ENCODE assay signal across 19 cellular contexts in genomic region chr5:140111043-140111858, GRCh38. TPM values are rescaled to one million over a fixed set of nuclear protein-coding genes. Genes with fewer than 3 reads are reported as not detected.
DNase-seq lines count a peak whose midpoint lies in the region; ATAC-seq and TF ChIP-seq lines count a peak whose summit lies in the region.
"Had no signal": no experiment of that assay in that cellular context is flagged by ENCODE, and none has a peak within 500 bp of the region (broad histone marks: within the 10 kb centered on the region; RNA-seq: fewer than 3 reads in every experiment).

No MANE protein-coding gene starts in this region.

- H3K4me3 ChIP-seq in CD4-positive, alpha-beta memory T cell (ENCODE audit: low read length in 2 of 2) = no peak overlapping the region
- H3K4me3 ChIP-seq in IMR-90 (ENCODE audit: insufficient read depth, low read depth, low read length) (no peak overlapping the region), WERI-Rb-1 (ENCODE audit: low read depth, low read length) (peak overlapping the region; percentile 26), mesenchymal stem cell (ENCODE audit: insufficient read depth in 1 of 2, low read depth in 1 of 2, low read length in 2 of 2) (no peak overlapping the region), lower leg skin (ENCODE audit: low read depth, poor library complexity, severe bottlenecking) (no peak overlapping the region)
- H3K4me3 ChIP-seq: BLaER1, mucosa of descending colon had no signal

- peaks cover 0 to 20% of the 10 kb centered on the region in 2 donors for H3K36me3 Mint-ChIP-seq in CD4-positive, alpha-beta memory T cell

- H3K14ac ChIP-seq in IMR-90 (replicated peaks; ENCODE audit: low read depth, low read length) = peak overlapping the region; percentile 32; the same call in 1 of the 2 replicates
- H3K14ac ChIP-seq in mesenchymal stem cell (ENCODE audit: low read length in 2 of 2) = no peak overlapping the region

- H3K36me3 ChIP-seq in CD4-positive, alpha-beta memory T cell (ENCODE audit: insufficient read depth, low read length) = no peaks in the 10 kb centered on the region
- peaks cover 2% of the 10 kb centered on the region; the same call in 1 of the 2 replicates for H3K36me3 ChIP-seq in IMR-90 (ENCODE audit: control insufficient read depth, insufficient read depth, low read length)
- peaks cover 20% of the 10 kb centered on the region for H3K36me3 ChIP-seq in WERI-Rb-1
- H3K36me3 ChIP-seq in mesenchymal stem cell (ENCODE audit: control insufficient read depth in 1 of 2, insufficient read depth in 2 of 2, low read depth in 1 of 2, low read length in 2 of 2) = no peaks in the 10 kb centered on the region
- H3K36me3 ChIP-seq: BLaER1 had no signal

- no peak overlapping the region for H2BK5ac ChIP-seq in IMR-90 (ENCODE audit: low read depth, low read length, poor library complexity, severe bottlenecking)
- no peak overlapping the region for H2BK5ac ChIP-seq in mesenchymal stem cell (ENCODE audit: low read depth, low read length, poor library complexity, severe bottlenecking)

- no peak overlapping the region for H2AK9ac ChIP-seq in IMR-90 (replicated peaks; ENCODE audit: low read depth, low read length, poor library complexity)

- H3K9ac ChIP-seq in IMR-90 (ENCODE audit: low read depth, low read length) = no peak overlapping the region
- H3K9ac ChIP-seq in mesenchymal stem cell (ENCODE audit: low read length) = peak overlapping the region; percentile 98
- H3K9ac ChIP-seq: BLaER1, KMS-11 had no signal

- peak overlapping the region; percentile 73 for H2BK120ac ChIP-seq in IMR-90 (ENCODE audit: low read depth, low read length)
- H2BK120ac ChIP-seq in mesenchymal stem cell (ENCODE audit: low read depth, low read length) = no peak overlapping the region

- no peak for TF ChIP-seq CTCF in IMR-90 (conservative IDR thresholded peaks at IDR 0.05; ENCODE audit: low read depth, low read length)
- no peak for TF ChIP-seq CTCF in WERI-Rb-1 (IDR thresholded peaks at IDR 0.05; ENCODE audit: low read depth, low read length)
- TF ChIP-seq CTCF in lower leg skin (IDR thresholded peaks at IDR 0.05) = no peak

- H3K4me3 Mint-ChIP-seq in CD4-positive, alpha-beta memory T cell = peak overlapping the region in 4 of 8 donors; percentile 6 to 92 (median 56)

- ATAC-seq in IMR-90 (ENCODE audit: low read depth) = no peak
- ATAC-seq in HG02938 (IDR thresholded peaks at IDR 0.05; ENCODE audit: unreplicated experiment) = no peak
- ATAC-seq: activated CD4-positive, CD25-positive, alpha-beta regulatory T cell treated with anti-CD3 and anti-CD28 coated beads, Interleukin-2, amount 50 U/mL, for 24 hours; mucosa of descending colon; right cardiac atrium had no signal

- H3K9me3 ChIP-seq in CD4-positive, alpha-beta memory T cell (ENCODE audit: control insufficient read depth in 1 of 2, low read length in 2 of 2) = no peaks in the 10 kb centered on the region
- H3K9me3 ChIP-seq in IMR-90 (ENCODE audit: control insufficient read depth, insufficient read depth, low read length) (no peaks in the 10 kb centered on the region), WERI-Rb-1 (ENCODE audit: severe bottlenecking) (no peaks in the 10 kb centered on the region), mesenchymal stem cell (ENCODE audit: control insufficient read depth, low read length) (no peaks in the 10 kb centered on the region)
- H3K9me3 ChIP-seq: BLaER1, mucosa of descending colon had no signal

- no peak for DNase-seq in CD4-positive, alpha-beta memory T cell
- DNase-seq in IMR-90 (no peak), WERI-Rb-1 (peak; percentile 49), mesenchymal stem cell (no peak), lower leg skin (ENCODE audit: low spot score in 2 of 2) (no peak), NCI-H524 treated with DMSO at 0.1 percent for 48 hours (lab: John Stamatoyannopoulos, UW) (no peak)
- DNase-seq in activated CD8-positive, alpha-beta memory T cell treated with anti-CD3 and anti-CD28 coated beads, Interleukin-2, amount 50 U/mL, for 48 hours = no peak
- DNase-seq: activated T-cell treated with anti-CD3 and anti-CD28 coated beads, Interleukin-2, amount 50 U/mL, for 48 hours; GDM1; hippocampal formation; mucosa of descending colon; NCI-H2171; right cardiac atrium; Right ventricle myocardium superior had no signal

- dilution Hi-C loops in IMR-90 (cut with HindIII; ENCODE audit: low sequenced_read_pairs, unreplicated experiment) = no loop called here

- in situ Hi-C loops in IMR-90 (cut with MboI; ENCODE audit: low sequenced_read_pairs) = loop anchor here (25.0 kb wide), 1 partner anchor 474 kb away; the partner anchor contains the start of gene CXXC5

- no peak overlapping the region for H4K5ac ChIP-seq in IMR-90 (ENCODE audit: low read depth, low read length)

- intact Hi-C loops in CD4-positive, alpha-beta memory T cell (cut with micrococcal nuclease) = loop anchor here (5.0 to 10.0 kb wide), 3 partner anchors 451 to 1776 kb away; partner anchors contain the start of genes APBB3, CDC25C, FAM53C and SIL1
- intact Hi-C loops in IMR-90 (cut with micrococcal nuclease) = no loop called here
- intact Hi-C loops in lower leg skin (cut with DNase I; ENCODE audit: low total_unique reads) = no loop called here

- H3K27me3 ChIP-seq in CD4-positive, alpha-beta memory T cell (ENCODE audit: insufficient read depth, low read length) = no peaks in the 10 kb centered on the region
- H3K27me3 ChIP-seq in IMR-90 (ENCODE audit: control insufficient read depth, insufficient read depth, low read length) (no peaks in the 10 kb centered on the region), WERI-Rb-1 (ENCODE audit: insufficient read depth, low read depth, severe bottlenecking) (no peaks in the 10 kb centered on the region), mesenchymal stem cell (ENCODE audit: control insufficient read depth in 1 of 2, insufficient read depth in 1 of 2, low read length in 2 of 2) (peaks cover 0 to 38% of the 10 kb centered on the region in 2 experiments)

- H2BK20ac ChIP-seq in IMR-90 (ENCODE audit: low read depth, low read length) = no peak overlapping the region; the same call in 1 of the 2 replicates

- H3K27ac Mint-ChIP-seq in CD4-positive, alpha-beta memory T cell = peak overlapping the region in 4 of 7 donors; percentile 57 to 97 (median 69)

- H2AK5ac ChIP-seq in IMR-90 (ENCODE audit: low read depth, low read length) (peak overlapping the region; percentile 68; the same call in 1 of the 2 replicates), mesenchymal stem cell (ENCODE audit: low read length, severe bottlenecking) (no peak overlapping the region)

- H3K4me2 ChIP-seq in IMR-90 (ENCODE audit: low read depth, low read length) (no peak overlapping the region), mesenchymal stem cell (ENCODE audit: low read length, poor library complexity, severe bottlenecking) (no peak overlapping the region)
- H3K4me2 ChIP-seq: BLaER1, KMS-11 had no signal

- no peaks in the 10 kb centered on the region for H3K9me3 Mint-ChIP-seq in CD4-positive, alpha-beta memory T cell

- no peak overlapping the region for H3K18ac ChIP-seq in IMR-90 (ENCODE audit: low read depth, low read length)
- no peak overlapping the region for H3K18ac ChIP-seq in mesenchymal stem cell (ENCODE audit: low read depth in 1 of 2, low read length in 2 of 2)

- H4K20me1 ChIP-seq in IMR-90 (ENCODE audit: insufficient read depth, low read length) = peaks cover 25% of the 10 kb centered on the region

- H4K91ac ChIP-seq in IMR-90 (ENCODE audit: insufficient read depth, low read depth, low read length) (no peak overlapping the region; the same call in 1 of the 2 replicates), mesenchymal stem cell (ENCODE audit: low read length) (no peak overlapping the region)

- H4K8ac ChIP-seq in IMR-90 (ENCODE audit: low read depth in 2 of 2, low read length in 2 of 2) (peak overlapping the region in 1 of 2 experiments; percentile 4; a peak in 1 of 4 replicates), mesenchymal stem cell (ENCODE audit: low read length) (no peak overlapping the region)

- H3K9me1 ChIP-seq in IMR-90 (ENCODE audit: insufficient read depth, low read length) = peaks cover 6% of the 10 kb centered on the region; the same call in 1 of the 2 replicates

- TF ChIP-seq POLR2A in IMR-90 (IDR thresholded peaks at IDR 0.05; ENCODE audit: low read depth, low read length) (no peak), lower leg skin (IDR thresholded peaks at IDR 0.05) (no peak)

- no peak overlapping the region for H2BK12ac ChIP-seq in mesenchymal stem cell (ENCODE audit: low read length in 2 of 2)

- POLR2A ChIA-PET in CD4-positive, alpha-beta memory T cell (lab: Charles Lee; ENCODE audit: partially characterized antibody) = interaction anchor here (1.4 kb wide), 1 partner anchor 63 kb away, joined by 4 read pairs; no protein-coding TSS in a partner anchor
- POLR2A ChIA-PET in IMR-90 (lab: Charles Lee; ENCODE audit: unreplicated experiment) = no interaction called here

- CTCF ChIA-PET in CD4-positive, alpha-beta memory T cell (lab: Charles Lee; ENCODE audit: partially characterized antibody) = interaction anchor here (0.9 to 12.7 kb wide), 2 partner anchors 28 to 33 kb away, joined by 3 to 148 read pairs; no protein-coding TSS in a partner anchor
- CTCF ChIA-PET in IMR-90 (lab: Yijun Ruan, JAX) = interaction anchor here (0.8 to 1.4 kb wide), 3 partner anchors 10 to 35 kb away, joined by 3 to 4 read pairs (median 3); no protein-coding TSS in a partner anchor

- WGBS in IMR-90 (ENCODE audit: extremely low coverage in 2 of 2, insufficient read length in 1 of 2), 2 experiments = 71 to 100% methylated on average over 1 to 4 of the region's 18 CpGs
- 10% methylated on average over 18 of the region's 18 CpGs for WGBS in mesenchymal stem cell
- WGBS in lower leg skin, 2 donors = 68 to 71% methylated on average over 18 of the region's 18 CpGs

- H3K4ac ChIP-seq in IMR-90 (ENCODE audit: low read depth, low read length) (peak overlapping the region; percentile 62; the same call in 1 of the 2 replicates), mesenchymal stem cell (ENCODE audit: low read depth in 1 of 2, low read length in 2 of 2) (no peak overlapping the region)

- H3K56ac ChIP-seq in IMR-90 (ENCODE audit: extremely low read depth, insufficient read depth, low read length) = no peak overlapping the region; the same call in 1 of the 2 replicates

- H2AFZ ChIP-seq in IMR-90 (replicated peaks; ENCODE audit: low read length, poor library complexity) = no peak overlapping the region
- no peak overlapping the region for H2AFZ ChIP-seq in mesenchymal stem cell (ENCODE audit: low read depth, low read length)

- H3K23ac ChIP-seq in IMR-90 (ENCODE audit: low read depth, low read length) (peak overlapping the region; percentile 97), mesenchymal stem cell (ENCODE audit: low read length in 2 of 2) (no peak overlapping the region)

- H3K27me3 Mint-ChIP-seq in CD4-positive, alpha-beta memory T cell = no peaks in the 10 kb centered on the region

- peaks cover 29 to 80% (median 59%) of the 10 kb centered on the region in 4 donors for H3K4me1 Mint-ChIP-seq in CD4-positive, alpha-beta memory T cell

- H3K4me1 ChIP-seq in CD4-positive, alpha-beta memory T cell (ENCODE audit: insufficient read depth, low read length) = peaks cover 69% of the 10 kb centered on the region
- H3K4me1 ChIP-seq in IMR-90 (ENCODE audit: control insufficient read depth, insufficient read depth, low read length) (peaks cover 12% of the 10 kb centered on the region), mesenchymal stem cell (ENCODE audit: control insufficient read depth, insufficient read depth, low read depth, low read length) (peaks cover 31% of the 10 kb centered on the region)

- H2BK15ac ChIP-seq in IMR-90 (ENCODE audit: low read depth, low read length) = no peak overlapping the region
- H2BK15ac ChIP-seq in mesenchymal stem cell (ENCODE audit: low read depth, poor library complexity, severe bottlenecking) = no peak overlapping the region

- TF ChIP-seq RAD21 in IMR-90 (IDR thresholded peaks at IDR 0.05; ENCODE audit: low read length) = no peak

- H3K79me1 ChIP-seq in IMR-90 (ENCODE audit: low read depth in 1 of 2, low read length in 2 of 2) = peaks cover 3 to 57% of the 10 kb centered on the region in 2 experiments; a peak in 3 of 4 replicates
- H3K79me1 ChIP-seq in mesenchymal stem cell (replicated peaks; ENCODE audit: low read length, poor library complexity, severe bottlenecking) = peaks cover 29% of the 10 kb centered on the region

- no peak overlapping the region for H3K27ac ChIP-seq in CD4-positive, alpha-beta memory T cell (ENCODE audit: low read depth, low read length)
- no peak overlapping the region for H3K27ac ChIP-seq in IMR-90 (ENCODE audit: insufficient read depth, low read length)
- peak overlapping the region; percentile 97 for H3K27ac ChIP-seq in WERI-Rb-1
- H3K27ac ChIP-seq in mesenchymal stem cell (ENCODE audit: low read length, poor library complexity, severe bottlenecking) = no peak overlapping the region
- H3K27ac ChIP-seq: BLaER1, epithelial cell of prostate, KMS-11 had no signal

- BruUV-seq in IMR-90 (replicated peaks; lab: Mats Ljungman, UMichigan) = no TSS peak

RNA-seq across cellular contexts. Expression of gene PURA, which starts 2.7 kb away (rescaled TPM):
- total RNA-seq in CD4-positive, alpha-beta memory T cell = 10 to 100 TPM; 31.2 to 36.2 TPM
- 1 to 10 TPM; 2.5 to 4.7 TPM for polyA plus RNA-seq in CD4-positive, alpha-beta memory T cell
- total RNA-seq in IMR-90 (2012; rRNA removed) = 5.6 and 13.9 TPM in 2 replicates
- polyA plus RNA-seq in IMR-90 (2012; rRNA removed) = 3.8 TPM in 2 replicates
- 2.7 and 5.0 TPM in 2 replicates for polyA plus RNA-seq in IMR-90 (2012; cell fraction: cytosol; rRNA removed)
- polyA plus RNA-seq in IMR-90 (2012; cell fraction: nucleus; rRNA removed; ENCODE audit: low replicate concordance) = 3.0 and 3.1 TPM in 2 replicates
- 4.3 TPM for polyA plus RNA-seq in mesenchymal stem cell (2013, experiment 1 of 2)
- polyA plus RNA-seq in mesenchymal stem cell (2013, experiment 2 of 2) = 4.3 TPM
- total RNA-seq in lower leg skin = 10 to 100 TPM; 15.0 to 16.8 (median 16.2) TPM

RNA-seq across cellular contexts. Expression of gene IGIP, which starts 14.5 kb away (rescaled TPM):
- total RNA-seq in CD4-positive, alpha-beta memory T cell = 10 to 100 TPM; 13.7 to 14.9 TPM
- under 1 TPM; 0.27 to 0.78 TPM for polyA plus RNA-seq in CD4-positive, alpha-beta memory T cell
- total RNA-seq in IMR-90 (2012; rRNA removed) = 5.0 and 6.7 TPM in 2 replicates
- polyA plus RNA-seq in IMR-90 (2012; rRNA removed) = 0.83 and 1.2 TPM in 2 replicates
- 0.16 and 0.32 TPM in 2 replicates for polyA plus RNA-seq in IMR-90 (2012; cell fraction: cytosol; rRNA removed)
- polyA plus RNA-seq in IMR-90 (2012; cell fraction: nucleus; rRNA removed; ENCODE audit: low replicate concordance) = 0.65 and 4.4 TPM in 2 replicates
- 0.98 TPM for polyA plus RNA-seq in mesenchymal stem cell (2013, experiment 1 of 2)
- 1.0 TPM for polyA plus RNA-seq in mesenchymal stem cell (2013, experiment 2 of 2)
- 10 to 100 TPM in 1 of 4 donors, 1 to 10 TPM in 3; 7.5 to 10.4 (median 8.0) TPM for total RNA-seq in lower leg skin
